ENCODE assay signal across 15 cellular contexts in genomic region chr4:86400216-86400615, GRCh38. TPM values are rescaled to one million over a fixed set of nuclear protein-coding genes. Genes with fewer than 3 reads are reported as not detected.
"Had no signal": no experiment of that assay in that cellular context is flagged by ENCODE, and none has a peak within 500 bp of the region (broad histone marks: within the 10 kb centered on the region; RNA-seq: fewer than 3 reads in every experiment).

No MANE protein-coding gene starts in this region.

- ATAC-seq: psoas muscle; stimulated activated naive B cell treated with anti-CD40 and anti-IgM and Interleukin-4, amounts not matched to agents 10 μg/mL and 1 μg/mL and 100 μg/mL, for 72 hours had no signal

- H3K27ac ChIP-seq: dorsolateral prefrontal cortex, psoas muscle, thyroid gland had no signal

- H3K4me3 ChIP-seq: dorsolateral prefrontal cortex, lung, psoas muscle, thyroid gland had no signal

- H3K4me1 ChIP-seq: psoas muscle, thyroid gland had no signal

- H3K9me3 ChIP-seq: psoas muscle, thyroid gland had no signal

- DNase-seq: activated CD4-positive, alpha-beta T cell treated with anti-CD3 and anti-CD28 coated beads, Interleukin-2, amount 50 U/mL, for 1 hour; activated CD8-positive, alpha-beta memory T cell treated with anti-CD3 and anti-CD28 coated beads for 24 hours; activated naive CD8-positive, alpha-beta T cell treated with anti-CD3 and anti-CD28 coated beads for 36 hours; anterior cingulate cortex; dorsolateral prefrontal cortex; endodermal cell; head of caudate nucleus; immature natural killer cell; psoas muscle; stimulated activated CD4-positive, alpha-beta T cell treated with anti-CD3 and anti-CD28 coated beads, Interleukin-2, amount 100 ng/mL, for 48 hours; stimulated activated naive B cell treated with anti-CD40 and anti-IgM and Interleukin-4, amounts not matched to agents 10 μg/mL and 1 μg/mL and 100 μg/mL, for 72 hours; SW 1271; thyroid gland had no signal

- H3K36me3 ChIP-seq: thyroid gland had no signal

- H3K27me3 ChIP-seq: dorsolateral prefrontal cortex, thyroid gland had no signal

RNA-seq across cellular contexts. Expression of gene MAPK10, which starts 40.4 kb away (rescaled TPM):
- total RNA-seq: activated T-helper 1 cell treated with anti-CD3 and anti-CD28 coated beads, Interleukin-12 subunit alpha, Interleukin-12 subunit beta, Interleukin-2, Interleukin-4 antibody, amounts not matched to agents 30 ng/mL and 10 ng/mL and 1 ng/mL, durations not matched to agents 14 hours and 24 hours and 36 hours had no signal
- polyA plus RNA-seq: immature natural killer cell had no signal
